Comparison of ENCODE assay signal across 20 cellular contexts in genomic region chr21:31983120-31983519, GRCh38.
A peak's percentile ranks its signal among the peaks of the same experiment; 100 is the strongest.
DNase-seq lines count a peak whose midpoint lies in the region; ATAC-seq and TF ChIP-seq lines count a peak whose summit lies in the region.
"Had no signal": no experiment of that assay in that cellular context is flagged by ENCODE, and none has a peak within 500 bp of the region (broad histone marks: within the 10 kb centered on the region; RNA-seq: fewer than 3 reads in every experiment).

No MANE protein-coding gene starts in this region.

- H4K20me1 ChIP-seq in GM23338 (replicated peaks; ENCODE audit: insufficient read depth): no peaks in the 10 kb centered on the region
- H4K20me1 ChIP-seq: BLaER1 had no signal

- H3K79me2 ChIP-seq in GM23338 (replicated peaks; ENCODE audit: insufficient read depth): no peaks in the 10 kb centered on the region

- TF ChIP-seq CTCF in GM23338 (conservative IDR thresholded peaks at IDR 0.05; ENCODE audit: low read depth in 2 of 2) (0 out of 4 replicates have a peak, but pooled peaks of 1 of the 2 experiments have one; percentile 16), endodermal cell (conservative IDR thresholded peaks at IDR 0.05) (peak; percentile 42), liver (IDR thresholded peaks at IDR 0.05; ENCODE audit: low read depth, low read length, missing input control) (peak; percentile 34)

- H3K36me3 ChIP-seq in GM23338 (ENCODE audit: insufficient read depth) (no peaks in the 10 kb centered on the region), endodermal cell (ENCODE audit: control insufficient read depth, insufficient read depth, low read length) (no peaks in the 10 kb centered on the region), liver (ENCODE audit: control insufficient read depth in 4 of 4, insufficient read depth in 3 of 4, low read depth in 1 of 4, low read length in 3 of 4) (no peaks in the 10 kb centered on the region)

- no peak overlapping the region for H3K4me3 ChIP-seq in GM23338
- no peak overlapping the region for H3K4me3 ChIP-seq in endodermal cell (ENCODE audit: low read length)
- H3K4me3 ChIP-seq in liver (ENCODE audit: low read depth in 1 of 3, low read length in 3 of 3): peak overlapping the region in 1 of 3 donors; percentile 9
- H3K4me3 ChIP-seq: BLaER1 had no signal

- no peak overlapping the region for H3K27ac ChIP-seq in GM23338 (ENCODE audit: low read depth)
- H3K27ac ChIP-seq in endodermal cell (ENCODE audit: low read depth, low read length): no peak overlapping the region
- peak overlapping the region; percentile 52 to 78 for H3K27ac ChIP-seq in liver (ENCODE audit: low read depth in 1 of 2, low read length in 2 of 2)
- H3K27ac ChIP-seq: BLaER1 had no signal

- 89 to 92% methylated on average over 4 of the region's 4 CpGs for WGBS in endodermal cell (ENCODE audit: insufficient coverage in 1 of 2, insufficient read length in 1 of 2), 2 experiments
- WGBS in liver: 50% methylated on average over 4 of the region's 4 CpGs

- peaks cover 8% of the 10 kb centered on the region for H3K4me1 Mint-ChIP-seq in GM23338
- H3K4me1 Mint-ChIP-seq in endodermal cell: peaks cover 5% of the 10 kb centered on the region

- DNase-seq in GM23338 (ENCODE audit: low spot score): peak; percentile 21
- no peak for DNase-seq in endodermal cell
- DNase-seq in retina: peak; percentile 28
- DNase-seq in DMS153 treated with DMSO at 0.1 percent for 48 hours (lab: John Stamatoyannopoulos, UW; ENCODE audit: unreplicated experiment): no peak
- no peak for DNase-seq in islet precursor cell
- DNase-seq: Calu3; CD4-positive, alpha-beta T cell; DMS153; NCI-H1092 treated with DMSO at 0.1 percent for 48 hours; NCI-H1436 treated with DMSO at 0.1 percent for 48 hours; NCI-H2029; NCI-H226; NCI-H510A treated with DMSO at 0.1 percent for 48 hours; NCI-H774; NK-92 treated with Interleukin-12 subunit alpha and Interleukin-12 subunit beta, amount 100 ng/mL, for 24 hours; SIG-M5 had no signal

- peak; percentile 67 to 69 for TF ChIP-seq RAD21 in liver (IDR thresholded peaks at IDR 0.05)

- H3K27ac Mint-ChIP-seq in GM23338 (no peak overlapping the region), endodermal cell (no peak overlapping the region)
- H3K27ac Mint-ChIP-seq: CD4-positive, alpha-beta T cell had no signal

- H3K9me3 Mint-ChIP-seq in GM23338: no peaks in the 10 kb centered on the region
- H3K9me3 Mint-ChIP-seq in endodermal cell: no peaks in the 10 kb centered on the region

- H3K27me3 ChIP-seq in GM23338 (ENCODE audit: insufficient read depth): no peaks in the 10 kb centered on the region
- H3K27me3 ChIP-seq in endodermal cell (ENCODE audit: control insufficient read depth, insufficient read depth, low read length, poor library complexity, severe bottlenecking): no peaks in the 10 kb centered on the region
- H3K27me3 ChIP-seq in liver (ENCODE audit: control insufficient read depth in 4 of 4, insufficient read depth in 4 of 4, low read length in 3 of 4): no peaks in the 10 kb centered on the region
- H3K27me3 ChIP-seq: BLaER1 had no signal

- no peak overlapping the region for H2AFZ ChIP-seq in GM23338

- H3K4me1 ChIP-seq in GM23338 (ENCODE audit: insufficient read depth) (no peaks in the 10 kb centered on the region), endodermal cell (ENCODE audit: control insufficient read depth, insufficient read depth, low read length) (no peaks in the 10 kb centered on the region), liver (ENCODE audit: control insufficient read depth in 4 of 4, insufficient read depth in 4 of 4, low read length in 3 of 4) (peaks cover 0 to 37% (median 25%) of the 10 kb centered on the region in 4 donors)

- no peaks in the 10 kb centered on the region for H3K9me2 ChIP-seq in GM23338 (ENCODE audit: insufficient read depth)

- H3K9ac ChIP-seq in endodermal cell (ENCODE audit: extremely low read depth, low read length, poor library complexity, severe bottlenecking) (no peak overlapping the region), liver (ENCODE audit: low read depth in 1 of 2, low read length in 2 of 2) (no peak overlapping the region)
- H3K9ac ChIP-seq: BLaER1 had no signal

- ATAC-seq in GM23338: no peak; the same call in 2 of the 3 replicates
- no peak for ATAC-seq in GM18858 (IDR thresholded peaks at IDR 0.05; ENCODE audit: unreplicated experiment)
- ATAC-seq: Panc1 had no signal

- no peaks in the 10 kb centered on the region for H3F3A ChIP-seq in GM23338 (replicated peaks; ENCODE audit: low read depth)

- H3K36me3 Mint-ChIP-seq in GM23338 (ENCODE audit: low read depth) (peaks cover 2% of the 10 kb centered on the region; the same call in 1 of the 3 replicates), endodermal cell (ENCODE audit: low read depth) (no peaks in the 10 kb centered on the region)

- H3K4me3 Mint-ChIP-seq in GM23338: no peak overlapping the region
- no peak overlapping the region for H3K4me3 Mint-ChIP-seq in endodermal cell
- H3K4me3 Mint-ChIP-seq: CD4-positive, alpha-beta T cell had no signal

- peaks cover 7% of the 10 kb centered on the region for H3K27me3 Mint-ChIP-seq in GM23338 (ENCODE audit: insufficient read depth, low read depth, poor library complexity)
- H3K27me3 Mint-ChIP-seq in endodermal cell (ENCODE audit: insufficient read depth): no peaks in the 10 kb centered on the region

- H3K9me3 ChIP-seq in endodermal cell (ENCODE audit: control insufficient read depth, low read length) (no peaks in the 10 kb centered on the region), liver (ENCODE audit: control insufficient read depth in 4 of 4, low read length in 3 of 4) (no peaks in the 10 kb centered on the region)

- no peak overlapping the region for H3K4me2 ChIP-seq in GM23338
- H3K4me2 ChIP-seq: BLaER1 had no signal

TF ChIP-seq in GM23338, 12 proteins besides CTCF, POLR2A, EP300 and RAD21 (continues in another document):
- TF ChIP-seq ETS1 (IDR thresholded peaks at IDR 0.05): no peak
- no peak for TF ChIP-seq JUNB (IDR thresholded peaks at IDR 0.05; ENCODE audit: unreplicated experiment)
- no peak for TF ChIP-seq ZNF114 (CRISPR knock-in tag; IDR thresholded peaks at IDR 0.05)

TF ChIP-seq in liver, 16 proteins besides CTCF, POLR2A, EP300 and RAD21 (continues in another document):
- TF ChIP-seq, protein P1, sequence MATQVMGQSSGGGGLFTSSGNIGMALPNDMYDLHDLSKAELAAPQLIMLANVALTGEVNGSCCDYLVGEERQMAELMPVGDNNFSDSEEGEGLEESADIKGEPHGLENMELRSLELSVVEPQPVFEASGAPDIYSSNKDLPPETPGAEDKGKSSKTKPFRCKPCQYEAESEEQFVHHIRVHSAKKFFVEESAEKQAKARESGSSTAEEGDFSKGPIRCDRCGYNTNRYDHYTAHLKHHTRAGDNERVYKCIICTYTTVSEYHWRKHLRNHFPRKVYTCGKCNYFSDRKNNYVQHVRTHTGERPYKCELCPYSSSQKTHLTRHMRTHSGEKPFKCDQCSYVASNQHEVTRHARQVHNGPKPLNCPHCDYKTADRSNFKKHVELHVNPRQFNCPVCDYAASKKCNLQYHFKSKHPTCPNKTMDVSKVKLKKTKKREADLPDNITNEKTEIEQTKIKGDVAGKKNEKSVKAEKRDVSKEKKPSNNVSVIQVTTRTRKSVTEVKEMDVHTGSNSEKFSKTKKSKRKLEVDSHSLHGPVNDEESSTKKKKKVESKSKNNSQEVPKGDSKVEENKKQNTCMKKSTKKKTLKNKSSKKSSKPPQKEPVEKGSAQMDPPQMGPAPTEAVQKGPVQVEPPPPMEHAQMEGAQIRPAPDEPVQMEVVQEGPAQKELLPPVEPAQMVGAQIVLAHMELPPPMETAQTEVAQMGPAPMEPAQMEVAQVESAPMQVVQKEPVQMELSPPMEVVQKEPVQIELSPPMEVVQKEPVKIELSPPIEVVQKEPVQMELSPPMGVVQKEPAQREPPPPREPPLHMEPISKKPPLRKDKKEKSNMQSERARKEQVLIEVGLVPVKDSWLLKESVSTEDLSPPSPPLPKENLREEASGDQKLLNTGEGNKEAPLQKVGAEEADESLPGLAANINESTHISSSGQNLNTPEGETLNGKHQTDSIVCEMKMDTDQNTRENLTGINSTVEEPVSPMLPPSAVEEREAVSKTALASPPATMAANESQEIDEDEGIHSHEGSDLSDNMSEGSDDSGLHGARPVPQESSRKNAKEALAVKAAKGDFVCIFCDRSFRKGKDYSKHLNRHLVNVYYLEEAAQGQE (IDR thresholded peaks at IDR 0.05): peak; percentile 12
- TF ChIP-seq MAX (IDR thresholded peaks at IDR 0.05): no peak
- TF ChIP-seq FOXA2 (IDR thresholded peaks at IDR 0.05): no peak
- peak; percentile 38 to 52 for TF ChIP-seq HNF4A (conservative IDR thresholded peaks at IDR 0.05)
- TF ChIP-seq FOXA1 (IDR thresholded peaks at IDR 0.05): no peak
- TF ChIP-seq, protein P2, sequence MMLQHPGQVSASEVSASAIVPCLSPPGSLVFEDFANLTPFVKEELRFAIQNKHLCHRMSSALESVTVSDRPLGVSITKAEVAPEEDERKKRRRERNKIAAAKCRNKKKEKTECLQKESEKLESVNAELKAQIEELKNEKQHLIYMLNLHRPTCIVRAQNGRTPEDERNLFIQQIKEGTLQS (IDR thresholded peaks at IDR 0.05): no peak
- TF ChIP-seq YY1 (IDR thresholded peaks at IDR 0.05): peak; percentile 40
- TF ChIP-seq HNF4G (IDR thresholded peaks at IDR 0.05): no peak
- TF ChIP-seq GABPA (IDR thresholded peaks at IDR 0.05 in 1 of 2, conservative IDR thresholded peaks at IDR 0.05 in 1 of 2): no peak
- peak in 1 of 2 donors; percentile 31 for TF ChIP-seq JUND (IDR thresholded peaks at IDR 0.05)
- TF ChIP-seq SP1 (IDR thresholded peaks at IDR 0.05): peak; percentile 63
- no peak for TF ChIP-seq EGR1 (IDR thresholded peaks at IDR 0.05; ENCODE audit: low read depth in 2 of 2)
- TF ChIP-seq TAF1 (conservative IDR thresholded peaks at IDR 0.05): no peak
- TF ChIP-seq NR2F2 (IDR thresholded peaks at IDR 0.05): no peak
- peak; percentile 70 to 72 for TF ChIP-seq RXRA (IDR thresholded peaks at IDR 0.05)

Comparison
In these comparisons a context has a peak if more than half of its experiments do, and no peak if none do; other contexts are left out.
1. DNase-seq: peak in GM23338 (single experiment) and retina (single experiment); none in endodermal cell (single experiment), DMS153 treated with DMSO at 0.1 percent for 48 hours (single experiment) and islet precursor cell (single experiment).
2. H3K27ac ChIP-seq: peak in liver (2 of 2); none in GM23338 (single experiment) and endodermal cell (single experiment).